In the genomic region with DNA sequence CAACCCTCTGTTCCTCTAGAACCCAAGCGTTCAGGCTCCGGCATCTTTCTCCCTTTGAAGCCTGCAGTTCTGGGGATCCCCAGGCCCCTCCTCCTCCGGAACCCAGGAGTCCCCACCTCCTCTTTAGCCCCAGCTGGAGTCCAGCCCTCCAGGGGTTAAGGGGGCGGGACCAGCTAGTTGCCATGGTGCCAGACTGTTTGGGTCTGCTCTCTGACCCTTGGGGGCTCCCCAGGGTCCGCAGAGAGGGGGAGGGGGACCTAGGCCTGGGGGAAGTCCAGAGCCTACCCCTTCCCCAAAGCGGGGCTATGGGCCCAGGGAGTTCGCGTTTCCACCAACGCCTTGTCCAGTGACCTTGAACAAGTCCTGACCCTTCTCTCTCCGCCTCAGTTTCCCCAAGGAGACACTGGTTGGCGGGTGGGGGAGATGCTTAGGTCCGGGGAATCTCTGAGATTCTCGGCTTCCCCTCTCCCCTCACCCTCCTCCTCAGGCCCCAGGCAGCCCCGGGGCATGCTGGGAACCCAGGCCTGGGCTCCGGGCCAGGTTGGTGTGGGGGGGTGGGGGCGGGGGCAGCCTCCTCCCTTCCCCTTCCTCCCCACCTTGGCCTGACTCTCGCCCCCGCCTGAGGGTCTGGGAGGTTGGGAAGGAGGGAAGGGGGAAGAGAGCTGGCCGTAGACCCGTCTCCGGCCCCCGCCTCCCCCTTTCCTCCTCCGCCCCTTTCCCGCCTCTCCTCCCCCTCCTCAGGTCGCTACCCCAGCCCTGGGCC, we compare ENCODE assay signal across 8 cellular contexts.
DNase-seq lines count a peak whose midpoint lies in the region; TF ChIP-seq lines count a peak whose summit lies in the region.

No MANE protein-coding gene starts in this region.

- TF ChIP-seq CTCF in NB4 (IDR thresholded peaks at IDR 0.05; ENCODE audit: low read depth, low read length): no peak
- no peak for TF ChIP-seq CTCF in VCaP (conservative IDR thresholded peaks at IDR 0.05)

- H3K4me3 ChIP-seq in NB4 (ENCODE audit: low read depth, low read length) (no peak overlapping the region), skin epidermis (peak overlapping the region; percentile 51 to 71 (median 65))

- TF ChIP-seq POLR2A in NB4 (IDR thresholded peaks at IDR 0.05; ENCODE audit: extremely low read depth, insufficient read length): no peak

- DNase-seq in COLO829 (ENCODE audit: low spot score): peak; percentile 41
- peak; percentile 23 for DNase-seq in NB4 (ENCODE audit: low read depth)
- peak; percentile 72 for DNase-seq in central memory CD4-positive, alpha-beta T cell
- DNase-seq in iris pigment epithelial cell (ENCODE audit: low read depth): peak; percentile 81
- no peak for DNase-seq in MV-4-11 (lab: John Stamatoyannopoulos, UW)
- no peak for DNase-seq in RKO (ENCODE audit: low spot score)

- H3K27ac ChIP-seq in VCaP: peak overlapping the region; percentile 96
- H3K27ac ChIP-seq in skin epidermis: peak overlapping the region; percentile 68 to 99 (median 93)

Comparison
In these comparisons a context has a peak if more than half of its experiments do, and no peak if none do; other contexts are left out.
1. DNase-seq: peak in COLO829 (single experiment), NB4 (single experiment), central memory CD4-positive, alpha-beta T cell (single experiment) and iris pigment epithelial cell (single experiment); none in MV-4-11 (single experiment) and RKO (single experiment).